26 cellular contexts compared by ENCODE assay signal in the genomic region with DNA sequence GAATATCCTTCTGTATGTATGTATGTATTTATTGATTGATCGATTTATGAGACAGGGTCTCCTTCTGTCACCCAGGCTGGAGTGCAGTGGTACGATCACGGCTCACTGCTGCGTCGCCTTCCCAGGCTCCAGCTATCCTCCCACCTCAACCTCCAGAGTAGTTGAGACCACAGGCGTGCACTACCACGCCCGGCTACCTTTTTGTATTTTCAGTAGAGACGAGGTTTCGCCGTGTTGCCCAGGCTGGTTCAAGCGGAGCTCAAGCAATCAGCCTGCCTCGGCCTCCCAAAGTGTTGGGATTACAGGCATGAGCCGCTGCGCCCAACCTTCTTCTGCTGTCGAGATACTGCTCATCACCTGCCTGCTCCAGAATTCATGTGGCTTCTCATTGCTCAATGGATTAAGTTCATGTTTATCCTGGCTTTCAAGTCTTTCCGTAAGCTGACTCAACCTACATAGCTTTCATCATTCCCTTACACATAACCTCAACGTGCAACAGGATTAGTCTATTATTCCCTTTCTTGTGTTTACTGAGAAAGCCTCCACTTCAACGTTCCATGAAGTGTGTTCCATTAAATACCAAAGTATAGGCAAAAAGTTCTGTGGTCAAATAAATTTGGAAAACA. TPM values are rescaled to one million over a fixed set of nuclear protein-coding genes. Genes with fewer than 3 reads are reported as not detected.
"Had no signal": no experiment of that assay in that cellular context is flagged by ENCODE, and none has a peak within 500 bp of the region (broad histone marks: within the 10 kb centered on the region; RNA-seq: fewer than 3 reads in every experiment).

No MANE protein-coding gene starts in this region.

- H3K4me2 ChIP-seq: SK-N-SH had no signal

- H3K27ac Mint-ChIP-seq: activated CD8-positive, alpha-beta T cell treated with anti-CD3 and anti-CD28 coated beads, Interleukin-2, amount 10 ng/mL, durations not matched to agents 7 days and 5 days; activated naive CD4-positive, alpha-beta T cell treated with anti-CD3 and anti-CD28 coated beads, Interleukin-2, amount 50 U/mL, for 24 hours; brain; endodermal cell had no signal

- ATAC-seq: activated CD8-positive, alpha-beta T cell treated with anti-CD3 and anti-CD28 coated beads, Interleukin-2, amount 10 ng/mL, durations not matched to agents 7 days and 5 days; heart left ventricle had no signal

- H3K4me3 Mint-ChIP-seq: activated CD8-positive, alpha-beta T cell treated with anti-CD3 and anti-CD28 coated beads, Interleukin-2, amount 10 ng/mL, durations not matched to agents 7 days and 5 days; activated naive CD4-positive, alpha-beta T cell treated with anti-CD3 and anti-CD28 coated beads, Interleukin-2, amount 50 U/mL, for 24 hours; brain; endodermal cell; naive B cell had no signal

- H3K36me3 ChIP-seq: uterus had no signal

- H3K9me3 Mint-ChIP-seq: activated naive CD4-positive, alpha-beta T cell treated with anti-CD3 and anti-CD28 coated beads, Interleukin-2, amount 50 U/mL, for 24 hours; brain; endodermal cell; naive B cell had no signal

- H3K9ac ChIP-seq: parathyroid adenoma, SK-N-SH had no signal

- H3K27me3 Mint-ChIP-seq: activated naive CD4-positive, alpha-beta T cell treated with anti-CD3 and anti-CD28 coated beads, Interleukin-2, amount 50 U/mL, for 24 hours; brain; naive B cell had no signal

- H3K4me1 Mint-ChIP-seq: activated naive CD4-positive, alpha-beta T cell treated with anti-CD3 and anti-CD28 coated beads, Interleukin-2, amount 50 U/mL, for 24 hours; brain; endodermal cell had no signal

- DNase-seq: activated CD4-positive, alpha-beta T cell treated with anti-CD3 and anti-CD28 coated beads for 4 hours; activated CD8-positive, alpha-beta memory T cell treated with anti-CD3 and anti-CD28 coated beads, Interleukin-2, amount 50 U/mL, for 4 hours; activated CD8-positive, alpha-beta T cell treated with anti-CD3 and anti-CD28 coated beads, Interleukin-2, amount 10 ng/mL, durations not matched to agents 7 days and 5 days; activated effector memory CD4-positive, alpha-beta T cell treated with anti-CD3 and anti-CD28 coated beads, Interleukin-2, amount 50 U/mL, for 16 hours; activated T-cell treated with anti-CD3 and anti-CD28 coated beads, Interleukin-2, amount 50 U/mL, for 48 hours; adrenal gland; dermis blood vessel endothelial cell; endodermal cell; foreskin melanocyte; heart left ventricle; islet precursor cell; mammary epithelial cell; naive B cell; SK-N-SH; stimulated activated CD4-positive, alpha-beta T cell treated with anti-CD3 and anti-CD28 coated beads, Interleukin-4, amount 100 ng/mL, for 1 hour; stimulated activated naive CD4-positive, alpha-beta T cell; T-helper 1 cell; tibial artery; uterus had no signal

- H2AFZ ChIP-seq: parathyroid adenoma had no signal

- H3K4me3 ChIP-seq: adrenal gland, esophagus muscularis mucosa, heart left ventricle, tibial artery, uterus had no signal

- H3K27me3 ChIP-seq: adrenal gland, esophagus muscularis mucosa, heart left ventricle, tibial artery, uterus had no signal

- H3K9me3 ChIP-seq: adrenal gland, esophagus muscularis mucosa, heart left ventricle, SK-N-SH, tibial artery, uterus had no signal

- H3K27ac ChIP-seq: parathyroid adenoma had no signal

RNA-seq across cellular contexts. Expression of gene TAC4, which starts 13.6 kb away (rescaled TPM):
- total RNA-seq: activated CD8-positive, alpha-beta T cell treated with anti-CD3 and anti-CD28 coated beads, Interleukin-2, amount 10 ng/mL, durations not matched to agents 7 days and 5 days; dermis blood vessel endothelial cell; esophagus muscularis mucosa; mammary epithelial cell; mononuclear cell; renal cortical epithelial cell; subcutaneous adipose tissue had no signal
- polyA plus RNA-seq: heart left ventricle, mammary epithelial cell, SK-N-SH had no signal
